Comparison of ENCODE assay signal across 18 cellular contexts in the genomic region with DNA sequence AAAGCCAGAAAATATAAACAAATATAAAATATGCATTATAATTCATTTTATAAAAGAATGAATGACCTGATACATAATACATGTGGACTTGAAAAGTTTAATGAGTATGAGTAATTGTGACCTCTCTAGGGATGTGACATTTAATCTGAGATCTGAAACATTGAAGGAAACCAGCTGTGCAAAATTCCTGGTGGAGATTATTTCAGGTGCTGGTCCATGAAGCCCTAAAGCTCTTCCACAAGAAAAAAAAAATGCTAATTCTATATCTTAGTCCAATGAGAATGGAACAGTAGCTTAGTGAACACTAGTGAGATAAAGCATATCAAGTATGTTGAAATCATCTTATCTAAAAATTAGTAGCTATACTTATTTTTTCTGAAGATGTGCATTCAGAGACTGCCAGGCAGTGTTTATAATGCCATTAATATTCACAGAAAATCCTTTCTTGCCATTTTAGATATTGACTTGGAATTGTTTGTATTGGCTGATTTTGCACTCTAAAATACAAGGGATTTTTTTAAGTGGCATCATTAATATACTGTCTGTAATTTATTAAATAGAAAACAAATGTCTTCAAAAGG.
"Had no signal": no experiment of that assay in that cellular context is flagged by ENCODE, and none has a peak within 500 bp of the region (broad histone marks: within the 10 kb centered on the region; RNA-seq: fewer than 3 reads in every experiment).

No MANE protein-coding gene starts in this region.

- DNase-seq: activated B cell treated with CpG ODN at 0.5 μM for 24 hours; activated CD4-positive, alpha-beta T cell treated with anti-CD3 and anti-CD28 coated beads for 4 hours; activated CD4-positive, alpha-beta T cell treated with anti-CD3 and anti-CD28 coated beads, Interleukin-2, amount 50 U/mL, for 48 hours; activated CD8-positive, alpha-beta memory T cell treated with anti-CD3 and anti-CD28 coated beads, Interleukin-2, amount 50 U/mL, for 48 hours; activated effector memory CD4-positive, alpha-beta T cell treated with Interleukin-2 at 50 U/mL for 16 hours; activated naive CD4-positive, alpha-beta T cell treated with anti-CD3 and anti-CD28 coated beads for 36 hours; activated naive CD8-positive, alpha-beta T cell treated with anti-CD3 and anti-CD28 coated beads, Interleukin-2, amount 10 ng/mL, durations not matched to agents 7 days and 5 days; activated T-cell treated with anti-CD3 and anti-CD28 coated beads, Interleukin-2, amount 50 U/mL, for 48 hours; amniotic stem cell; gastrocnemius medialis; head of caudate nucleus; hypothalamus; pancreas; right cardiac atrium; stimulated activated CD4-positive, alpha-beta T cell treated with anti-CD3 and anti-CD28 coated beads, Interleukin-4, amount 100 ng/mL, for 24 hours; substantia nigra; thyroid gland; upper lobe of right lung had no signal

- ATAC-seq: gastrocnemius medialis, pancreas, right cardiac atrium, upper lobe of right lung had no signal
